ENCODE assay signal across 8 cellular contexts in the genomic region with DNA sequence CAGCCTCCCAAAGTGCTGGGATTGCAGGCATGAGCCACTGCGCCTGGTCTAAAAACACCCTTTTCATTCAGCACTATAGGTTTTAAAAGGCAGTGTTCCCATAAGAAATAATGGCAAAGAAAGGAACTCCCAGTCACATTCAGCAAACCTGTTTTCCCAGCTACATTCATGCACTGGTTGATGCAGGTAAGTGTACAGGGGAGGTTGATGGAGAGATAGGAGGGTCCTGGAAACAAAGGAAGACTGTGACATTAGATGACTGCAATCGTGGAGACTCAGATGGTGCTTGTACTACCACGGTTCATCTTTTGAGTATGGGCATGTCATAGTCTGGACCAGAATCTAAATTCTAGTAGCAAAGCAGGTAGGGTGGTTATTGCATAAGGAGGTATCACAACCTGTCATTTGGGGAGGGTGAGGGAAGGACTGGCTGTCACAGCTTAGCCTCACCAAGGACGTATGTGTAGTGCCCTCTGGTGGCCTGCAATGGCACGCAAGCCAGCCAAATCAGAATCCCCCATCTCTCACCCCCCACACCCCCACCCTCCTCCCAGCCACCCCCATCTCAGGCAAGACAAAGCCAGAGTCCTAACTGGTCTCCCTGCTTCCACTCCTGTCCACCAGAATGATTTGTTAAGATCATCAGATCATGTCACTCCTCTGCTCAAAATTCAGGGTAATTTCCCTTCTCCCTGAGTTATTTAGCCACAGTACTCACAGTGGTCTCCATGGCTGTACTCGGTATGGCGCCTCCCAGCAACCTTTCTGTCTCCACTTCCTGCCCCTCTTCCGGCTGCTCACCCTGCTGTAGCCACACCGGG. TPM values are rescaled to one million over a fixed set of nuclear protein-coding genes. Genes with fewer than 3 reads are reported as not detected.
DNase-seq lines count a peak whose midpoint lies in the region; FAIRE-seq and TF ChIP-seq lines count a peak whose summit lies in the region.

No MANE protein-coding gene starts in this region.

- no peak overlapping the region for H3K4me3 Mint-ChIP-seq in astrocyte (ENCODE audit: unreplicated experiment)

- in situ Hi-C loops in GM13977 (cut with MboI; ENCODE audit: low pct_unique_long_range_greater_than_20kb, low sequenced_read_pairs, unreplicated experiment) = loop anchor here (5.0 kb wide), 1 partner anchor 112 kb away; no protein-coding TSS in a partner anchor

- H3K27ac ChIP-seq in AG04450 (ENCODE audit: low read depth, low read length) = no peak overlapping the region
- H3K27ac ChIP-seq in Karpas-422 (ENCODE audit: low read length) = peak overlapping the region; percentile 47
- H3K27ac ChIP-seq in astrocyte (ENCODE audit: low read depth, low read length) = no peak overlapping the region
- peak overlapping the region; percentile 20 for H3K27ac ChIP-seq in iPS-20b (ENCODE audit: low read length)

- no peaks in the 10 kb centered on the region for H3K27me3 Mint-ChIP-seq in astrocyte (ENCODE audit: low read depth, unreplicated experiment)

- H3K4me3 ChIP-seq in AG04450 (ENCODE audit: low read depth, low read length) (no peak overlapping the region), Karpas-422 (ENCODE audit: low read length) (peak overlapping the region; percentile 50), astrocyte (ENCODE audit: insufficient read depth, low read depth, low read length) (no peak overlapping the region), iPS-20b (ENCODE audit: low read length) (peak overlapping the region; percentile 32; the same call in 1 of the 2 replicates)

- peaks cover 2% of the 10 kb centered on the region for H3K4me1 Mint-ChIP-seq in astrocyte (ENCODE audit: low read depth, unreplicated experiment)

- TF ChIP-seq CTCF in AG04450 (IDR thresholded peaks at IDR 0.05; ENCODE audit: low read depth, low read length) (peak; percentile 67), GM13977 (IDR thresholded peaks at IDR 0.05; ENCODE audit: extremely low read depth, insufficient read depth, missing control alignments) (peak; percentile 85), astrocyte (IDR thresholded peaks at IDR 0.05; ENCODE audit: insufficient read depth, low read depth, low read length) (peak; percentile 49)

- DNase-seq in AG04450 (ENCODE audit: low read depth, low spot score) = no peak
- DNase-seq in GM13977 (ENCODE audit: low spot score) = peak; percentile 81
- peak; percentile 92 for DNase-seq in Karpas-422
- peak; percentile 19 to 84 (median 55) for DNase-seq in T-helper 2 cell
- DNase-seq in astrocyte (ENCODE audit: low read depth) = peak; percentile 24
- DNase-seq in stimulated activated CD4-positive, alpha-beta T cell treated with anti-CD3 and anti-CD28 coated beads, Interleukin-1b, Interleukin-23, amount 100 ng/mL, for 48 hours = peak; percentile 72
- DNase-seq in GOT3 (lab: John Stamatoyannopoulos, UW) = no peak

- H3K9me3 Mint-ChIP-seq in astrocyte (ENCODE audit: unreplicated experiment) = no peaks in the 10 kb centered on the region

- H3K9me3 ChIP-seq in AG04450 (ENCODE audit: control insufficient read depth, insufficient read depth, low read length) (no peaks in the 10 kb centered on the region), Karpas-422 (ENCODE audit: low read length) (no peaks in the 10 kb centered on the region), astrocyte (ENCODE audit: insufficient read depth, low read depth, low read length) (no peaks in the 10 kb centered on the region), iPS-20b (ENCODE audit: insufficient read depth, low read depth, low read length) (no peaks in the 10 kb centered on the region)

- H3K4me2 ChIP-seq in Karpas-422 (ENCODE audit: low read depth, low read length, poor library complexity, severe bottlenecking) = peak overlapping the region; percentile 64
- H3K4me2 ChIP-seq in astrocyte (ENCODE audit: low read length) = peak overlapping the region; percentile 10

- H3K79me2 ChIP-seq in Karpas-422 (ENCODE audit: low read length) (no peaks in the 10 kb centered on the region), astrocyte (ENCODE audit: insufficient read depth, low read length) (no peaks in the 10 kb centered on the region)

- peak overlapping the region; percentile 61 for H3K9ac ChIP-seq in Karpas-422 (ENCODE audit: low read length)
- H3K9ac ChIP-seq in astrocyte (ENCODE audit: low read length) = no peak overlapping the region
- peak overlapping the region; percentile 56; the same call in 1 of the 2 replicates for H3K9ac ChIP-seq in iPS-20b (ENCODE audit: low read depth, low read length)

- H3K27ac Mint-ChIP-seq in astrocyte (ENCODE audit: unreplicated experiment) = no peak overlapping the region

- CTCF ChIA-PET in AG04450 (lab: Charles Lee) = interaction anchor here (0.5 to 1.8 kb wide), 15 partner anchors 8 to 632 kb away, joined by 3 to 10 read pairs (median 3); no protein-coding TSS in a partner anchor

- H3K27me3 ChIP-seq in AG04450 (ENCODE audit: control insufficient read depth, insufficient read depth, low read length) (no peaks in the 10 kb centered on the region), Karpas-422 (ENCODE audit: low read length) (no peaks in the 10 kb centered on the region), astrocyte (ENCODE audit: insufficient read depth, low read length) (no peaks in the 10 kb centered on the region), iPS-20b (ENCODE audit: insufficient read depth, low read length) (no peaks in the 10 kb centered on the region)

- no peaks in the 10 kb centered on the region for H3K9me2 ChIP-seq in Karpas-422 (replicated peaks; ENCODE audit: insufficient read depth, low read length)

- peaks cover 12% of the 10 kb centered on the region for H3K4me1 ChIP-seq in Karpas-422 (ENCODE audit: low read length)
- H3K4me1 ChIP-seq in astrocyte (ENCODE audit: insufficient read depth, low read length) = no peaks in the 10 kb centered on the region
- H3K4me1 ChIP-seq in iPS-20b (ENCODE audit: insufficient read depth, low read length) = peaks cover 3% of the 10 kb centered on the region; the same call in 1 of the 2 replicates

- no peaks in the 10 kb centered on the region for H3K36me3 Mint-ChIP-seq in astrocyte (ENCODE audit: low read depth, unreplicated experiment)

- no peaks in the 10 kb centered on the region for H3K36me3 ChIP-seq in Karpas-422 (ENCODE audit: insufficient read depth, low read length)
- no peaks in the 10 kb centered on the region for H3K36me3 ChIP-seq in astrocyte (ENCODE audit: insufficient read depth, low read length)
- no peaks in the 10 kb centered on the region for H3K36me3 ChIP-seq in iPS-20b (ENCODE audit: insufficient read depth, low read depth, low read length)

- peak overlapping the region; percentile 95 for H2AFZ ChIP-seq in Karpas-422 (ENCODE audit: low read length)
- no peak overlapping the region for H2AFZ ChIP-seq in astrocyte (ENCODE audit: low read depth, low read length)

- POLR2A ChIA-PET in AG04450 (lab: Yijun Ruan, JAX) = interaction anchor here (0.6 kb wide), 1 partner anchor 68 kb away, joined by 4 read pairs; no protein-coding TSS in a partner anchor

- FAIRE-seq in astrocyte (lab: Jason Lieb, UNC) = no peak

- H4K20me1 ChIP-seq in Karpas-422 (ENCODE audit: insufficient read depth, low read depth, low read length) = no peaks in the 10 kb centered on the region
- no peaks in the 10 kb centered on the region for H4K20me1 ChIP-seq in astrocyte (ENCODE audit: insufficient read depth, low read length)

RNA-seq across cellular contexts. Expression of gene UBL7, which starts 28.8 kb away (rescaled TPM):
- polyA plus RNA-seq in AG04450 (2011; rRNA removed) = 76.6 and 82.8 TPM in 2 replicates
- polyA minus RNA-seq in AG04450 (2011; rRNA and poly(A)+ RNA removed) = 50.3 and 74.2 TPM in 2 replicates
- total RNA-seq in Karpas-422 (2014; rRNA removed; shearing (Covaris generic); ENCODE audit: low replicate concordance) = 71.3 and 84.2 TPM in 2 replicates
- total RNA-seq in astrocyte = 40.9 and 46.1 TPM in 2 replicates

RNA-seq across cellular contexts. Expression of gene ARID3B, which starts 51.3 kb away (rescaled TPM):
- 1.6 and 2.4 TPM in 2 replicates for polyA plus RNA-seq in AG04450 (2011; rRNA removed)
- polyA minus RNA-seq in AG04450 (2011; rRNA and poly(A)+ RNA removed) = 4.2 and 5.8 TPM in 2 replicates
- total RNA-seq in Karpas-422 (2014; rRNA removed; shearing (Covaris generic); ENCODE audit: low replicate concordance) = 9.6 and 17.7 TPM in 2 replicates
- 11.9 and 18.5 TPM in 2 replicates for total RNA-seq in astrocyte

RNA-seq across cellular contexts. Expression of gene SEMA7A, which starts 56.0 kb away (rescaled TPM):
- polyA plus RNA-seq in AG04450 (2011; rRNA removed) = 7.5 and 11.4 TPM in 2 replicates
- 12.9 and 16.0 TPM in 2 replicates for polyA minus RNA-seq in AG04450 (2011; rRNA and poly(A)+ RNA removed)
- 41.6 and 49.1 TPM in 2 replicates for total RNA-seq in Karpas-422 (2014; rRNA removed; shearing (Covaris generic); ENCODE audit: low replicate concordance)
- total RNA-seq in astrocyte = 26.7 and 36.3 TPM in 2 replicates

Comparison
In these comparisons a context has a peak if more than half of its experiments do, and no peak if none do; other contexts are left out.
1. DNase-seq: peak in GM13977 (single experiment), Karpas-422 (single experiment), T-helper 2 cell (5 of 5), astrocyte (single experiment) and stimulated activated CD4-positive, alpha-beta T cell treated with anti-CD3 and anti-CD28 coated beads, Interleukin-1b, Interleukin-23, amount 100 ng/mL, for 48 hours (single experiment); none in AG04450 (single experiment) and GOT3 (single experiment).
2. H3K27ac ChIP-seq: peak in Karpas-422 (single experiment) and iPS-20b (single experiment); none in AG04450 (single experiment) and astrocyte (single experiment).
3. H3K4me3 ChIP-seq: peak in Karpas-422 (single experiment) and iPS-20b (single experiment); none in AG04450 (single experiment) and astrocyte (single experiment).
4. Peak in every context shown above with its lines, with median percentiles within 50 percentile points of each other: CTCF ChIP-seq.